24 cellular contexts compared by ENCODE assay signal in the genomic region with DNA sequence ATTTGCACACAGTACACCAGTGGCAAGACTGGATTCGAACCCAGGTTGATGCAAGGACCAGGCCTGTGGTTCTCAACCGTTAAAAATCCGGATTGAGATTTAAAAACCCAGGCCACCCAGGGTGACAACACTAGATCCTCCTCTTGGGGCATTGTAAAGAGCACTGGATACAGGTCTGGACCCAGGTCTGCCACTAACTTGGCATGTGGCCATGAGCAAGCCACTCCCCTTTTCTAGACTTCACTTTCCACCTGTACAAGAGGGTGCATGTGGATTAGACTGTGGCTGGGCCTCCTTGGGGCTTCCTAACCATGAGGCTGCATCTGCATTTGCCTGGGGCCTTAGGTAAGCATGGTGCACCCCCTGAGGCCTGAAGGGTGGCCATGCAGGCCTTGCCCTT.
"Had no signal": no experiment of that assay in that cellular context is flagged by ENCODE, and none has a peak within 500 bp of the region (broad histone marks: within the 10 kb centered on the region; RNA-seq: fewer than 3 reads in every experiment).

No MANE protein-coding gene starts in this region.

- H3K27me3 ChIP-seq: gastrocnemius medialis, neutrophil, pancreas, thyroid gland, vagina had no signal

- H3K4me1 ChIP-seq: gastrocnemius medialis, pancreas, stomach had no signal

- H3K36me3 ChIP-seq: gastrocnemius medialis, neutrophil, pancreas, thyroid gland had no signal

- ATAC-seq: esophagus mucosa; gastrocnemius medialis; left lobe of liver; mucosa of descending colon; natural killer cell treated with Interleukin-12 subunit alpha and Interleukin-12 subunit beta and Interleukin-15 and Interleukin-18, amount 100 ng/mL, for 72 hours; pancreas; sciatic nerve; stimulated activated effector memory CD8-positive, alpha-beta T cell treated with anti-CD3 and anti-CD28 coated beads, Interleukin-12 subunit alpha, Interleukin-12 subunit beta, amount 100 ng/mL, for 72 hours had no signal

- H3K27ac ChIP-seq: epithelial cell of prostate, gastrocnemius medialis, neutrophil, pancreas, stomach, thyroid gland, vagina had no signal

- H3K9me3 ChIP-seq: gastrocnemius medialis, mucosa of descending colon, neutrophil, pancreas, stomach, thyroid gland, vagina had no signal

- DNase-seq: effector CD8-positive, alpha-beta T cell; endodermal cell; foreskin fibroblast; gastrocnemius medialis; head of caudate nucleus; kidney; mesenchymal stem cell; naive B cell; stimulated activated CD4-positive, alpha-beta T cell treated with anti-CD3 and anti-CD28 coated beads, Interleukin-2, amount 100 ng/mL, for 24 hours; stimulated activated CD4-positive, alpha-beta T cell treated with anti-CD3 and anti-CD28 coated beads, Interleukin-4, amount 100 ng/mL, for 24 hours; stimulated activated naive CD4-positive, alpha-beta T cell treated with Interleukin-2 at 50 U/mL for 16 hours; stomach; thyroid gland; trophoblast cell had no signal

- FAIRE-seq: kidney, pancreas had no signal

- H3K4me3 ChIP-seq: gastrocnemius medialis, mucosa of descending colon, pancreas, stomach, thyroid gland, vagina had no signal
